In genomic region chr11:76670475-76671235, GRCh38 we compare ENCODE assay signal across 8 cellular contexts. TPM values are rescaled to one million over a fixed set of nuclear protein-coding genes. Genes with fewer than 3 reads are reported as not detected.
DNase-seq lines count a peak whose midpoint lies in the region; ATAC-seq and TF ChIP-seq lines count a peak whose summit lies in the region.

Gene LRRC32, minus strand, starts transcription at chr11:76670747. Its CDS starts 4,793 bp downstream, at chr11:76665954.

- H3K4me1 Mint-ChIP-seq in HFFc6 (ENCODE audit: low read depth), result peaks cover 14% of the 10 kb centered on the region
- H3K4me1 Mint-ChIP-seq in osteocyte (ENCODE audit: unreplicated experiment), result peaks cover 48% of the 10 kb centered on the region

- peaks cover 0 to 46% (median 7%) of the 10 kb centered on the region in 3 donors for H3K4me1 ChIP-seq in gastroesophageal sphincter

- H3K36me3 ChIP-seq in gastroesophageal sphincter, result no peaks in the 10 kb centered on the region

- H3K27ac Mint-ChIP-seq in HFFc6, result peak within 1 kb of the TSS; percentile 37; the same call in 1 of the 2 replicates
- peak within 1 kb of the TSS; percentile 85 for H3K27ac Mint-ChIP-seq in osteocyte (ENCODE audit: unreplicated experiment)

- H3K4me3 Mint-ChIP-seq in HFFc6 (peak within 1 kb of the TSS; percentile 73), osteocyte (ENCODE audit: unreplicated experiment) (peak within 1 kb of the TSS; percentile 74)

- H3K9me3 ChIP-seq in gastroesophageal sphincter, result no peaks in the 10 kb centered on the region

- WGBS in gastroesophageal sphincter (ENCODE audit: low coverage in 1 of 2), 2 donors, result 0 to 4% methylated on average over 4 to 9 of the region's 85 CpGs

- no peak for TF ChIP-seq EP300 in gastroesophageal sphincter (IDR thresholded peaks at IDR 0.05)

- peak; percentile 29; the same call in 1 of the 2 replicates for TF ChIP-seq CTCF in HFFc6 (IDR thresholded peaks at IDR 0.05)
- TF ChIP-seq CTCF in gastroesophageal sphincter (IDR thresholded peaks at IDR 0.05), result peak in 1 of 4 experiments; percentile 14
- no peak for TF ChIP-seq CTCF in osteocyte (IDR thresholded peaks at IDR 0.05)

- H3K27me3 ChIP-seq in gastroesophageal sphincter, result peaks cover 28% of the 10 kb centered on the region

- peak within 1 kb of the TSS; percentile 30 to 68 for H3K4me3 ChIP-seq in gastroesophageal sphincter

- ATAC-seq in gastroesophageal sphincter (peak; percentile 58), GM18873 (IDR thresholded peaks at IDR 0.05; ENCODE audit: low FRiP score, unreplicated experiment) (no peak), GM21723 (IDR thresholded peaks at IDR 0.05; ENCODE audit: unreplicated experiment) (no peak)

- no peaks in the 10 kb centered on the region for H3K36me3 Mint-ChIP-seq in HFFc6 (ENCODE audit: low read depth)
- no peaks in the 10 kb centered on the region for H3K36me3 Mint-ChIP-seq in osteocyte (ENCODE audit: unreplicated experiment)

- DNase-seq in AG08396 (ENCODE audit: low spot score) (peak; percentile 58), HFFc6 (no peak), activated T-cell treated with anti-CD3 and anti-CD28 coated beads for 48 hours (ENCODE audit: low read depth) (peak; percentile 25), osteocyte (ENCODE audit: extremely low spot score, unreplicated experiment) (no peak), HCEC 1CT (no peak)

- no peak for TF ChIP-seq POLR2A in gastroesophageal sphincter (IDR thresholded peaks at IDR 0.05)

- no peaks in the 10 kb centered on the region for H3K9me3 Mint-ChIP-seq in HFFc6
- H3K9me3 Mint-ChIP-seq in osteocyte (ENCODE audit: unreplicated experiment), result no peaks in the 10 kb centered on the region

- H3K27me3 Mint-ChIP-seq in HFFc6 (ENCODE audit: insufficient read depth) (peaks cover 18% of the 10 kb centered on the region), osteocyte (ENCODE audit: unreplicated experiment) (no peaks in the 10 kb centered on the region)

- H3K27ac ChIP-seq in gastroesophageal sphincter, result peak within 1 kb of the TSS in 3 of 4 donors; percentile 72 to 82 (median 74)

RNA-seq across cellular contexts. Expression of gene LRRC32, which starts in this region (rescaled TPM):
- 1 to 10 TPM in 3 of 6 experiments, under 1 TPM in 3; 0.57 to 1.3 (median 1.0) TPM for total RNA-seq in HFFc6 (2021; fragmentation: NEBNext Ultra II Directional; extraction: Animal tissue kit (Norgen Biotek cat#: 25700))
- total RNA-seq in gastroesophageal sphincter, result 10 to 100 TPM; 22.7 to 37.6 (median 31.1) TPM
- total RNA-seq in osteocyte, result 35.6 and 39.6 TPM in 2 replicates

Comparison
In these comparisons a context has a peak if more than half of its experiments do, and no peak if none do; other contexts are left out.
1. RNA of gene LRRC32 (total RNA-seq): 35.6 to 39.6 TPM in osteocyte and 22.7 to 37.6 TPM in gastroesophageal sphincter; 0.57 to 1.3 TPM in HFFc6; every median in the first group is over 10 times any median in the second.
2. DNase-seq: peak in AG08396 (single experiment) and activated T-cell treated with anti-CD3 and anti-CD28 coated beads for 48 hours (single experiment); none in HFFc6 (single experiment), osteocyte (single experiment) and HCEC 1CT (single experiment).